In genomic region chr3:100703865-100704264, GRCh38 we compare ENCODE assay signal across 34 cellular contexts.
"Had no signal": no experiment of that assay in that cellular context is flagged by ENCODE, and none has a peak within 500 bp of the region (broad histone marks: within the 10 kb centered on the region; RNA-seq: fewer than 3 reads in every experiment).

No MANE protein-coding gene starts in this region.

- H3K4me3 ChIP-seq: ascending aorta, breast epithelium had no signal

- H3K4me1 ChIP-seq: breast epithelium had no signal

- H3K27ac ChIP-seq: ascending aorta, brain microvascular endothelial cell, breast epithelium, WERI-Rb-1 had no signal

- H3K9me3 ChIP-seq: ascending aorta, breast epithelium had no signal

- H3K36me3 ChIP-seq: ascending aorta, brain microvascular endothelial cell, breast epithelium, WERI-Rb-1 had no signal

- DNase-seq: activated CD4-positive, alpha-beta memory T cell treated with anti-CD3 and anti-CD28 coated beads, Interleukin-2, amount 10 ng/mL, durations not matched to agents 7 days and 5 days; activated CD4-positive, alpha-beta T cell treated with anti-CD3 and anti-CD28 coated beads for 1 hour; activated CD4-positive, alpha-beta T cell treated with anti-CD3 and anti-CD28 coated beads for 36 hours; activated CD4-positive, alpha-beta T cell treated with anti-CD3 and anti-CD28 coated beads for 48 hours; activated CD4-positive, alpha-beta T cell treated with anti-CD3 and anti-CD28 coated beads, Interleukin-2, amount 10 ng/mL, durations not matched to agents 7 days and 5 days; activated CD4-positive, alpha-beta T cell treated with anti-CD3 and anti-CD28 coated beads, Interleukin-2, amount 50 U/mL, for 48 hours; activated CD4-positive, CD25-positive, alpha-beta regulatory T cell; activated CD8-positive, alpha-beta memory T cell treated with anti-CD3 and anti-CD28 coated beads for 24 hours; activated CD8-positive, alpha-beta memory T cell treated with anti-CD3 and anti-CD28 coated beads, Interleukin-2, amount 10 ng/mL, durations not matched to agents 7 days and 5 days; activated CD8-positive, alpha-beta memory T cell treated with anti-CD3 and anti-CD28 coated beads, Interleukin-2, amount 50 U/mL, for 48 hours; activated CD8-positive, alpha-beta T cell treated with anti-CD3 and anti-CD28 coated beads, Interleukin-2, amount 10 ng/mL, durations not matched to agents 7 days and 5 days; activated effector memory CD4-positive, alpha-beta T cell treated with anti-CD3 and anti-CD28 coated beads, Interleukin-2, amount 50 U/mL, for 16 hours; activated gamma-delta T cell treated with Interleukin-2 at 50 U/mL for 16 hours; activated naive CD4-positive, alpha-beta T cell; activated naive CD4-positive, alpha-beta T cell treated with anti-CD3 and anti-CD28 coated beads for 36 hours; activated naive CD4-positive, alpha-beta T cell treated with anti-CD3 and anti-CD28 coated beads, Interleukin-2, amount 50 U/mL, for 16 hours; activated naive CD8-positive, alpha-beta T cell treated with anti-CD3 and anti-CD28 coated beads for 36 hours; activated T-cell treated with anti-CD3 and anti-CD28 coated beads, Interleukin-2, amount 50 U/mL, for 1 hour; activated T-cell treated with anti-CD3 and anti-CD28 coated beads, Interleukin-2, amount 50 U/mL, for 4 hours; activated T-cell treated with anti-CD3 and anti-CD28 coated beads, Interleukin-2, amount 50 U/mL, for 72 hours; amygdala; anterior cingulate cortex; brain microvascular endothelial cell; central memory CD4-positive, alpha-beta T cell; T-helper 1 cell; T-helper 2 cell; T-helper 9 cell; WERI-Rb-1 had no signal

- ATAC-seq: activated CD4-positive, alpha-beta T cell treated with anti-CD3 and anti-CD28 coated beads for 36 hours; activated CD4-positive, CD25-positive, alpha-beta regulatory T cell treated with anti-CD3 and anti-CD28 coated beads, Interleukin-2, amount 50 U/mL, for 24 hours; activated CD8-positive, alpha-beta memory T cell treated with anti-CD3 and anti-CD28 coated beads, Interleukin-2, amount 10 ng/mL, durations not matched to agents 7 days and 5 days; activated CD8-positive, alpha-beta T cell treated with anti-CD3 and anti-CD28 coated beads, Interleukin-2, amount 10 ng/mL, durations not matched to agents 7 days and 5 days; activated naive CD4-positive, alpha-beta T cell treated with anti-CD3 and anti-CD28 coated beads, Interleukin-2, amount 50 U/mL, for 72 hours; activated T-cell treated with anti-CD3 and anti-CD28 coated beads, Interleukin-2, amount 50 U/mL, for 4 hours; activated T-cell treated with anti-CD3 and anti-CD28 coated beads, Interleukin-2, amount 50 U/mL, for 72 hours; activated T-helper 17 cell treated with anti-CD3 and anti-CD28 coated beads, Interleukin-2, amount 50 U/mL, for 72 hours; WTC11 had no signal

- H3K27me3 ChIP-seq: ascending aorta, brain microvascular endothelial cell had no signal
